ENCODE assay signal across 2 cellular contexts in genomic region chr19:11495885-11496284, GRCh38.
TF ChIP-seq lines count a peak whose summit lies in the region.

No MANE protein-coding gene starts in this region.

TF ChIP-seq in SK-N-SH, 30 proteins besides CTCF, POLR2A, EP300 and RAD21 (continued from another document):
- TF ChIP-seq GATA2 (CRISPR knock-in tag; IDR thresholded peaks at IDR 0.05) (no peak), RXRA (IDR thresholded peaks at IDR 0.05; ENCODE audit: borderline replicate concordance, low read depth) (no peak), RFX5 (IDR thresholded peaks at IDR 0.05; ENCODE audit: low read length) (no peak), ZBTB33 (IDR thresholded peaks at IDR 0.05; ENCODE audit: borderline replicate concordance, low read depth) (no peak), EZH2phosphoT487 (IDR thresholded peaks at IDR 0.05; ENCODE audit: borderline replicate concordance, low read depth) (no peak), NRF1 (IDR thresholded peaks at IDR 0.05; ENCODE audit: low read depth, low read length) (no peak), JUND (IDR thresholded peaks at IDR 0.05) (no peak), REST (IDR thresholded peaks at IDR 0.05; ENCODE audit: low read depth, low read length) (no peak), MEF2A (IDR thresholded peaks at IDR 0.05; ENCODE audit: borderline replicate concordance, low read depth) (no peak), SIN3A (IDR thresholded peaks at IDR 0.05; ENCODE audit: borderline replicate concordance, low read depth, low read length) (no peak)
TF ChIP-seq in SK-N-SH: peak in this region for 0.

TF ChIP-seq in SK-N-SH treated with all-trans-retinoic acid at 6 μM for 48 hours, 23 proteins besides CTCF, POLR2A, EP300 and RAD21 (continued from another document):
- TF ChIP-seq POU6F1 (CRISPR knock-in tag; IDR thresholded peaks at IDR 0.05; ENCODE audit: borderline replicate concordance, low read depth), result no peak
- TF ChIP-seq ZNF565 (CRISPR knock-in tag; conservative IDR thresholded peaks at IDR 0.05; ENCODE audit: low read depth), result no peak
- TF ChIP-seq ZNF70 (CRISPR knock-in tag; IDR thresholded peaks at IDR 0.05), result no peak
- TF ChIP-seq SNAI2 (CRISPR knock-in tag; IDR thresholded peaks at IDR 0.05), result no peak
- TF ChIP-seq CREB5 (CRISPR knock-in tag; IDR thresholded peaks at IDR 0.05; ENCODE audit: low read depth), result no peak
- TF ChIP-seq TCF4 (CRISPR knock-in tag; IDR thresholded peaks at IDR 0.05; ENCODE audit: borderline replicate concordance), result no peak
